Comparison of ENCODE assay signal across 1 cellular context in the genomic region with DNA sequence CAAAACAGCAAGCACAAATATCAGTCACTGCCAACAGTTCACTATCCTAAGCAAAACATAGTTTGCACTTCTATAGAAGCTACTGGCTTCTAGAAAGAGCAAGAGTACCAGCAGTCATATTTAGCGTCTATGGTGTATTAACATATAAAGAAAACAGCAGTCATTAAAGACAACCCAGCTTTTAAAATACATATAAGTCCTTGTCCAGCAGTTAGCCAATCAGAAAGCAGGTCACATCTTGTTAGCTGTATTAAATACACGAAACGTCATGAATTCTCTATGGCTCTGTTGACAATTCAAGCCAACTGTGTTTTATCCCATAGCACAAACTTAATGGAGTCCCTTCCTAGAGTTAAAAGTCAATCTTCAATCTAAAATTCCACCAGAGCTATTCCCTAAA.
TF ChIP-seq lines count a peak whose summit lies in the region.

No MANE protein-coding gene starts in this region.

TF ChIP-seq in GM23338, 12 proteins besides CTCF, POLR2A, EP300 and RAD21 (continued from another document):
- TF ChIP-seq, protein P1, sequence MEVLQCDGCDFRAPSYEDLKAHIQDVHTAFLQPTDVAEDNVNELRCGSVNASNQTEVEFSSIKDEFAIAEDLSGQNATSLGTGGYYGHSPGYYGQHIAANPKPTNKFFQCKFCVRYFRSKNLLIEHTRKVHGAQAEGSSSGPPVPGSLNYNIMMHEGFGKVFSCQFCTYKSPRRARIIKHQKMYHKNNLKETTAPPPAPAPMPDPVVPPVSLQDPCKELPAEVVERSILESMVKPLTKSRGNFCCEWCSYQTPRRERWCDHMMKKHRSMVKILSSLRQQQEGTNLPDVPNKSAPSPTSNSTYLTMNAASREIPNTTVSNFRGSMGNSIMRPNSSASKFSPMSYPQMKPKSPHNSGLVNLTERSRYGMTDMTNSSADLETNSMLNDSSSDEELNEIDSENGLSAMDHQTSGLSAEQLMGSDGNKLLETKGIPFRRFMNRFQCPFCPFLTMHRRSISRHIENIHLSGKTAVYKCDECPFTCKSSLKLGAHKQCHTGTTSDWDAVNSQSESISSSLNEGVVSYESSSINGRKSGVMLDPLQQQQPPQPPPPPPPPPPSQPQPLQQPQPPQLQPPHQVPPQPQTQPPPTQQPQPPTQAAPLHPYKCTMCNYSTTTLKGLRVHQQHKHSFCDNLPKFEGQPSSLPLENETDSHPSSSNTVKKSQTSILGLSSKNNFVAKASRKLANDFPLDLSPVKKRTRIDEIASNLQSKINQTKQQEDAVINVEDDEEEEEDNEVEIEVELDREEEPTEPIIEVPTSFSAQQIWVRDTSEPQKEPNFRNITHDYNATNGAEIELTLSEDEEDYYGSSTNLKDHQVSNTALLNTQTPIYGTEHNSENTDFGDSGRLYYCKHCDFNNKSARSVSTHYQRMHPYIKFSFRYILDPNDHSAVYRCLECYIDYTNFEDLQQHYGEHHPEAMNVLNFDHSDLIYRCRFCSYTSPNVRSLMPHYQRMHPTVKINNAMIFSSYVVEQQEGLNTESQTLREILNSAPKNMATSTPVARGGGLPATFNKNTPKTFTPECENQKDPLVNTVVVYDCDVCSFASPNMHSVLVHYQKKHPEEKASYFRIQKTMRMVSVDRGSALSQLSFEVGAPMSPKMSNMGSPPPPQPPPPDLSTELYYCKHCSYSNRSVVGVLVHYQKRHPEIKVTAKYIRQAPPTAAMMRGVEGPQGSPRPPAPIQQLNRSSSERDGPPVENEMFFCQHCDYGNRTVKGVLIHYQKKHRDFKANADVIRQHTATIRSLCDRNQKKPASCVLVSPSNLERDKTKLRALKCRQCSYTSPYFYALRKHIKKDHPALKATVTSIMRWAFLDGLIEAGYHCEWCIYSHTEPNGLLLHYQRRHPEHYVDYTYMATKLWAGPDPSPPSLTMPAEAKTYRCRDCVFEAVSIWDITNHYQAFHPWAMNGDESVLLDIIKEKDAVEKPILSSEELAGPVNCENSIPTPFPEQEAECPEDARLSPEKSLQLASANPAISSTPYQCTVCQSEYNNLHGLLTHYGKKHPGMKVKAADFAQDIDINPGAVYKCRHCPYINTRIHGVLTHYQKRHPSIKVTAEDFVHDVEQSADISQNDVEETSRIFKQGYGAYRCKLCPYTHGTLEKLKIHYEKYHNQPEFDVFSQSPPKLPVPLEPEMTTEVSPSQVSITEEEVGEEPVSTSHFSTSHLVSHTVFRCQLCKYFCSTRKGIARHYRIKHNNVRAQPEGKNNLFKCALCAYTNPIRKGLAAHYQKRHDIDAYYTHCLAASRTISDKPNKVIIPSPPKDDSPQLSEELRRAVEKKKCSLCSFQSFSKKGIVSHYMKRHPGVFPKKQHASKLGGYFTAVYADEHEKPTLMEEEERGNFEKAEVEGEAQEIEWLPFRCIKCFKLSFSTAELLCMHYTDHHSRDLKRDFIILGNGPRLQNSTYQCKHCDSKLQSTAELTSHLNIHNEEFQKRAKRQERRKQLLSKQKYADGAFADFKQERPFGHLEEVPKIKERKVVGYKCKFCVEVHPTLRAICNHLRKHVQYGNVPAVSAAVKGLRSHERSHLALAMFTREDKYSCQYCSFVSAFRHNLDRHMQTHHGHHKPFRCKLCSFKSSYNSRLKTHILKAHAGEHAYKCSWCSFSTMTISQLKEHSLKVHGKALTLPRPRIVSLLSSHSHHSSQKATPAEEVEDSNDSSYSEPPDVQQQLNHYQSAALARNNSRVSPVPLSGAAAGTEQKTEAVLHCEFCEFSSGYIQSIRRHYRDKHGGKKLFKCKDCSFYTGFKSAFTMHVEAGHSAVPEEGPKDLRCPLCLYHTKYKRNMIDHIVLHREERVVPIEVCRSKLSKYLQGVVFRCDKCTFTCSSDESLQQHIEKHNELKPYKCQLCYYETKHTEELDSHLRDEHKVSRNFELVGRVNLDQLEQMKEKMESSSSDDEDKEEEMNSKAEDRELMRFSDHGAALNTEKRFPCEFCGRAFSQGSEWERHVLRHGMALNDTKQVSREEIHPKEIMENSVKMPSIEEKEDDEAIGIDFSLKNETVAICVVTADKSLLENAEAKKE (CRISPR knock-in tag; IDR thresholded peaks at IDR 0.05) = no peak
- TF ChIP-seq NANOG (IDR thresholded peaks at IDR 0.05; ENCODE audit: borderline replicate concordance) = no peak
- TF ChIP-seq STAT1 (IDR thresholded peaks at IDR 0.05; ENCODE audit: unreplicated experiment) = no peak
